1 cellular context compared by ENCODE assay signal in genomic region chr18:37483984-37484892, GRCh38.
TF ChIP-seq lines count a peak whose summit lies in the region.

No MANE protein-coding gene starts in this region.

TF ChIP-seq in SK-N-SH, 30 proteins besides CTCF, POLR2A, EP300 and RAD21 (continued from another document):
- TF ChIP-seq REST (IDR thresholded peaks at IDR 0.05; ENCODE audit: low read depth, low read length) (no peak), USF2 (IDR thresholded peaks at IDR 0.05; ENCODE audit: borderline replicate concordance, low read depth, low read length) (no peak), ELF1 (IDR thresholded peaks at IDR 0.05) (no peak), SMC3 (IDR thresholded peaks at IDR 0.05; ENCODE audit: low read depth, low read length) (no peak), TAF1 (IDR thresholded peaks at IDR 0.05; ENCODE audit: borderline replicate concordance, low read depth, low read length) (no peak), RXRA (IDR thresholded peaks at IDR 0.05; ENCODE audit: borderline replicate concordance, low read depth) (no peak)
